Comparison of ENCODE assay signal across 19 cellular contexts in genomic region chr3:53768478-53769459, GRCh38.
DNase-seq lines count a peak whose midpoint lies in the region; ATAC-seq, FAIRE-seq and TF ChIP-seq lines count a peak whose summit lies in the region.
"Had no signal": no experiment of that assay in that cellular context is flagged by ENCODE, and none has a peak within 500 bp of the region (broad histone marks: within the 10 kb centered on the region; RNA-seq: fewer than 3 reads in every experiment).

No MANE protein-coding gene starts in this region.

- TF ChIP-seq CTCF in D721Med (IDR thresholded peaks at IDR 0.05; ENCODE audit: insufficient read depth, missing control alignments): no peak

- no peaks in the 10 kb centered on the region for H3K36me3 ChIP-seq in CD8-positive, alpha-beta memory T cell (ENCODE audit: insufficient read depth, low read length)
- H3K36me3 ChIP-seq: BLaER1 treated with 17β-estradiol and CSF1 and Interleukin-3, amounts not matched to agents 10 nM and 100 nM had no signal

- H3K27ac Mint-ChIP-seq in CD8-positive, alpha-beta memory T cell: no peak overlapping the region

- DNase-seq in EH (ENCODE audit: low read depth) (peak; percentile 3), NCI-H69 (lab: John Stamatoyannopoulos, UW) (peak; percentile 4), iPS-NIHi7 (ENCODE audit: extremely low spot score) (peak; percentile 34), NCI-H2081 treated with DMSO at 0.1 percent for 48 hours (lab: John Stamatoyannopoulos, UW) (no peak), NCI-H526 treated with DMSO at 0.1 percent for 48 hours (lab: John Stamatoyannopoulos, UW) (no peak), D721Med (ENCODE audit: insufficient read length, low spot score) (no peak)
- no peak for DNase-seq in CD8-positive, alpha-beta memory T cell
- DNase-seq: DND-41, GF-D8, NCI-H1417 treated with DMSO at 0.1 percent for 48 hours, NCI-H2029 treated with DMSO at 0.1 percent for 48 hours, NCI-H510A treated with DMSO at 0.1 percent for 48 hours, Right ventricle myocardium superior, SK-N-SH had no signal

- peaks cover 9 to 16% of the 10 kb centered on the region in 2 donors for H3K27me3 Mint-ChIP-seq in CD8-positive, alpha-beta memory T cell

- H3K9me3 Mint-ChIP-seq in CD8-positive, alpha-beta memory T cell: no peaks in the 10 kb centered on the region

- H3K4me1 ChIP-seq in CD8-positive, alpha-beta memory T cell (ENCODE audit: insufficient read depth, low read length): no peaks in the 10 kb centered on the region

- H3K27ac ChIP-seq in CD8-positive, alpha-beta memory T cell (ENCODE audit: low read depth, low read length): no peak overlapping the region
- H3K27ac ChIP-seq: A549; BLaER1 treated with 17β-estradiol and CSF1 and Interleukin-3, amounts not matched to agents 10 nM and 100 nM had no signal

- CTCF ChIA-PET in CD8-positive, alpha-beta memory T cell (lab: Charles Lee): no interaction called here

- H3K27me3 ChIP-seq in CD8-positive, alpha-beta memory T cell (ENCODE audit: insufficient read depth, low read length, poor library complexity, severe bottlenecking): no peaks in the 10 kb centered on the region
- H3K27me3 ChIP-seq: BLaER1 treated with 17β-estradiol and CSF1 and Interleukin-3, amounts not matched to agents 10 nM and 100 nM had no signal

- POLR2A ChIA-PET in CD8-positive, alpha-beta memory T cell (lab: Charles Lee): no interaction called here

- H3K4me3 Mint-ChIP-seq in CD8-positive, alpha-beta memory T cell: no peak overlapping the region

- FAIRE-seq in D721Med (lab: Jason Lieb, UNC): no peak
- FAIRE-seq: A549, RCC 7860 had no signal

- ATAC-seq in GM21786 (IDR thresholded peaks at IDR 0.05; ENCODE audit: unreplicated experiment): peak; percentile 26
- ATAC-seq: A549, HCT116 had no signal

- H3K9me3 ChIP-seq in CD8-positive, alpha-beta memory T cell (ENCODE audit: low read length): no peaks in the 10 kb centered on the region
- H3K9me3 ChIP-seq: A549; BLaER1 treated with 17β-estradiol and CSF1 and Interleukin-3, amounts not matched to agents 10 nM and 100 nM; SK-N-SH had no signal

- no peaks in the 10 kb centered on the region for H3K4me1 Mint-ChIP-seq in CD8-positive, alpha-beta memory T cell

- H3K36me3 Mint-ChIP-seq in CD8-positive, alpha-beta memory T cell: peaks cover 0 to 2% (median 0%) of the 10 kb centered on the region in 3 donors

- H3K4me3 ChIP-seq in CD8-positive, alpha-beta memory T cell (ENCODE audit: low read length): no peak overlapping the region
- H3K4me3 ChIP-seq: A549; BLaER1 treated with 17β-estradiol and CSF1 and Interleukin-3, amounts not matched to agents 10 nM and 100 nM had no signal

Comparison
In these comparisons a context has a peak if more than half of its experiments do, and no peak if none do; other contexts are left out.
1. DNase-seq: peak in EH (single experiment), NCI-H69 (single experiment) and iPS-NIHi7 (single experiment); none in NCI-H2081 treated with DMSO at 0.1 percent for 48 hours (single experiment), NCI-H526 treated with DMSO at 0.1 percent for 48 hours (single experiment), D721Med (single experiment) and CD8-positive, alpha-beta memory T cell (0 of 5).